ENCODE assay signal across 21 cellular contexts in the genomic region with DNA sequence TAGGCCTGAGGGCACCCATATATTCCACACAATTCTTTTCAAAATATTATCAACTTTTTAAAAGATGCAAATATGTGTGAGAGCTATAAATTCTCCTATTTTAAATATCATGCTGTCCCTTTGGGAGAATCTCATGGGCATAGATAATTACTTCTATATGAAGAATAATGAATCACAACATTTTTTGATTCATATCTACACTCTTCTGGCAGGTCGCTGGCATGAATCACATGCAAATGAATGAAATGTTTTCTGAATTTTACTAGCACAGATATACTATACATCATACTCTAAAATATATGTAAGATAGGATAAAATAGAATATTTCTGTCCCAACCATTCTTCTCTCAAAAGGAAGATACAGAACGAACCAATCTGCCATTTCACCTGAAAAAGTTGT.
DNase-seq lines count a peak whose midpoint lies in the region; ATAC-seq lines count a peak whose summit lies in the region.
"Had no signal": no experiment of that assay in that cellular context is flagged by ENCODE, and none has a peak within 500 bp of the region (broad histone marks: within the 10 kb centered on the region; RNA-seq: fewer than 3 reads in every experiment).

No MANE protein-coding gene starts in this region.

- H3K27me3 Mint-ChIP-seq in activated T-cell treated with anti-CD3 and anti-CD28 coated beads, Interleukin-2, amount 50 U/mL, for 4 hours (ENCODE audit: low read depth) = no peaks in the 10 kb centered on the region
- H3K27me3 Mint-ChIP-seq in activated T-helper 17 cell treated with anti-CD3 and anti-CD28 coated beads, Interleukin-2, amount 50 U/mL, for 72 hours = no peaks in the 10 kb centered on the region

- DNase-seq in activated T-cell treated with anti-CD3 and anti-CD28 coated beads, Interleukin-2, amount 50 U/mL, for 4 hours = no peak
- no peak for DNase-seq in activated T-cell treated with anti-CD3 and anti-CD28 coated beads, Interleukin-2, amount 50 U/mL, for 48 hours
- DNase-seq in stimulated activated CD4-positive, alpha-beta T cell treated with anti-CD3 and anti-CD28 coated beads, Interleukin-4, amount 100 ng/mL, for 24 hours = peak; percentile 26
- no peak for DNase-seq in stimulated activated CD4-positive, alpha-beta T cell treated with anti-CD3 and anti-CD28 coated beads, Interleukin-4, amount 100 ng/mL, for 1 hour
- DNase-seq in NCI-H2227 (lab: John Stamatoyannopoulos, UW; ENCODE audit: unreplicated experiment) = no peak
- DNase-seq: ACHN; C1 segment of cervical spinal cord; CD8-positive, alpha-beta memory T cell; DMS53; EL; HCEC 1CT; IMR-90; NCI-H1417 treated with DMSO at 0.1 percent for 48 hours; NCI-H1930; NCI-H526 had no signal

- peaks cover 30% of the 10 kb centered on the region for H3K4me1 Mint-ChIP-seq in activated T-cell treated with anti-CD3 and anti-CD28 coated beads, Interleukin-2, amount 50 U/mL, for 4 hours (ENCODE audit: low read depth)
- H3K4me1 Mint-ChIP-seq in activated T-helper 17 cell treated with anti-CD3 and anti-CD28 coated beads, Interleukin-2, amount 50 U/mL, for 72 hours = peaks cover 23% of the 10 kb centered on the region
- H3K4me1 Mint-ChIP-seq: GM23338 had no signal

- H3K9me3 Mint-ChIP-seq in activated T-cell treated with anti-CD3 and anti-CD28 coated beads, Interleukin-2, amount 50 U/mL, for 4 hours = no peaks in the 10 kb centered on the region
- H3K9me3 Mint-ChIP-seq in activated T-helper 17 cell treated with anti-CD3 and anti-CD28 coated beads, Interleukin-2, amount 50 U/mL, for 72 hours = no peaks in the 10 kb centered on the region
- H3K9me3 Mint-ChIP-seq: GM23338 had no signal

- ATAC-seq in activated T-cell treated with anti-CD3 and anti-CD28 coated beads, Interleukin-2, amount 50 U/mL, for 4 hours = peak; percentile 60 to 64
- ATAC-seq in activated T-helper 17 cell treated with anti-CD3 and anti-CD28 coated beads, Interleukin-2, amount 50 U/mL, for 72 hours (replicated peaks) = peak; percentile 65
- no peak for ATAC-seq in GM18870 (IDR thresholded peaks at IDR 0.05; ENCODE audit: unreplicated experiment)
- ATAC-seq: GM12878, GM23338, Panc1, Right ventricle myocardium inferior had no signal

- no peaks in the 10 kb centered on the region for H3K36me3 Mint-ChIP-seq in activated T-cell treated with anti-CD3 and anti-CD28 coated beads, Interleukin-2, amount 50 U/mL, for 4 hours (ENCODE audit: insufficient read depth)
- no peaks in the 10 kb centered on the region for H3K36me3 Mint-ChIP-seq in activated T-helper 17 cell treated with anti-CD3 and anti-CD28 coated beads, Interleukin-2, amount 50 U/mL, for 72 hours (ENCODE audit: low read depth)

- H3K27ac Mint-ChIP-seq in activated T-helper 17 cell treated with anti-CD3 and anti-CD28 coated beads, Interleukin-2, amount 50 U/mL, for 72 hours = peak overlapping the region; percentile 90
- H3K27ac Mint-ChIP-seq: CD8-positive, alpha-beta memory T cell; GM23338 had no signal

- peak overlapping the region; percentile 37 for H3K4me3 Mint-ChIP-seq in activated T-cell treated with anti-CD3 and anti-CD28 coated beads, Interleukin-2, amount 50 U/mL, for 4 hours
- H3K4me3 Mint-ChIP-seq in activated T-helper 17 cell treated with anti-CD3 and anti-CD28 coated beads, Interleukin-2, amount 50 U/mL, for 72 hours = peak overlapping the region; percentile 64
- H3K4me3 Mint-ChIP-seq: CD8-positive, alpha-beta memory T cell; GM23338 had no signal
